ENCODE assay signal across 1 cellular context in the genomic region with DNA sequence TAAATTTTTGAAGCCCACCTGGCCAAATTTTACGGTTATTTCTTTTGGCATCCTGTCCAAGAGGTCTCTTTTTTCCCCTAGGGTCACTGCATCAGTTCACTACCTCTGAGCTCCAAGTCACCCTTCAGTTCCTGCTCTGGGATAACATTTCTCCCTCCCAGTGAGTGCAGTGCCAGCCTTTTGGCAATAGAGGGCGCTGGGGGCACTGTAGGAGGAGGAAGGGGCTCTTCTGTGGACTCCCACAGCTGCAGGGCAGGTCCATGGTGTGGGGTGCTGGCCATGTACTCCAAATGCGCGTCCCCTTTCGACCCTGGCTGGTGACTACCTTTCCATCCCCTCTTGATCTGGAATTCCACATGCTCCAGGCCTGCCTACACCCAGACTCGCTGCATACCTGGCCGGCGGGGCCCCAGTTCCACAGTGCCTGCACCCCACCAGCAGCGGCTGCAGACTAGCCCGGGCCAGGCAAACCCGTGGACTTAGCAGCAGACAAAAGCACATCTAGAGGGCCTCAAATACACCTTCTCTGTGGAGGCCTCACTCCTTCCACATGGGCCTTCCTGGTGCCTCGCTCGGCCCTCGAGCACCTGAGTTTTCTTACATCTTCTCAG.
A peak's percentile ranks its signal among the peaks of the same experiment; 100 is the strongest.
TF ChIP-seq lines count a peak whose summit lies in the region.

No MANE protein-coding gene starts in this region.

TF ChIP-seq in K562, 482 proteins besides CTCF, POLR2A, EP300 and RAD21:
- TF ChIP-seq MAZ (CRISPR knock-in tag; conservative IDR thresholded peaks at IDR 0.05 in 1 of 2, IDR thresholded peaks at IDR 0.05 in 1 of 2) (0 out of 4 replicates have a peak, but pooled peaks of 1 of the 2 experiments have one; percentile 40), KLF16 (IDR thresholded peaks at IDR 0.05) (peak; percentile 18; the same call in 1 of the 2 replicates), SMC3 (conservative IDR thresholded peaks at IDR 0.05; ENCODE audit: insufficient read depth, low read depth, low read length) (peak; percentile 54), RCOR1 (IDR thresholded peaks at IDR 0.05; ENCODE audit: borderline replicate concordance in 1 of 2, low read depth in 2 of 2, low read length in 2 of 2) (0 out of 4 replicates have a peak, but pooled peaks of 1 of the 2 experiments have one; percentile 26)
- TF ChIP-seq, protein P1, sequence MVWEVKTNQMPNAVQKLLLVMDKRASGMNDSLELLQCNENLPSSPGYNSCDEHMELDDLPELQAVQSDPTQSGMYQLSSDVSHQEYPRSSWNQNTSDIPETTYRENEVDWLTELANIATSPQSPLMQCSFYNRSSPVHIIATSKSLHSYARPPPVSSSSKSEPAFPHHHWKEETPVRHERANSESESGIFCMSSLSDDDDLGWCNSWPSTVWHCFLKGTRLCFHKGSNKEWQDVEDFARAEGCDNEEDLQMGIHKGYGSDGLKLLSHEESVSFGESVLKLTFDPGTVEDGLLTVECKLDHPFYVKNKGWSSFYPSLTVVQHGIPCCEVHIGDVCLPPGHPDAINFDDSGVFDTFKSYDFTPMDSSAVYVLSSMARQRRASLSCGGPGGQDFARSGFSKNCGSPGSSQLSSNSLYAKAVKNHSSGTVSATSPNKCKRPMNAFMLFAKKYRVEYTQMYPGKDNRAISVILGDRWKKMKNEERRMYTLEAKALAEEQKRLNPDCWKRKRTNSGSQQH (CRISPR knock-in tag; IDR thresholded peaks at IDR 0.05): no peak
- TF ChIP-seq, protein P2, sequence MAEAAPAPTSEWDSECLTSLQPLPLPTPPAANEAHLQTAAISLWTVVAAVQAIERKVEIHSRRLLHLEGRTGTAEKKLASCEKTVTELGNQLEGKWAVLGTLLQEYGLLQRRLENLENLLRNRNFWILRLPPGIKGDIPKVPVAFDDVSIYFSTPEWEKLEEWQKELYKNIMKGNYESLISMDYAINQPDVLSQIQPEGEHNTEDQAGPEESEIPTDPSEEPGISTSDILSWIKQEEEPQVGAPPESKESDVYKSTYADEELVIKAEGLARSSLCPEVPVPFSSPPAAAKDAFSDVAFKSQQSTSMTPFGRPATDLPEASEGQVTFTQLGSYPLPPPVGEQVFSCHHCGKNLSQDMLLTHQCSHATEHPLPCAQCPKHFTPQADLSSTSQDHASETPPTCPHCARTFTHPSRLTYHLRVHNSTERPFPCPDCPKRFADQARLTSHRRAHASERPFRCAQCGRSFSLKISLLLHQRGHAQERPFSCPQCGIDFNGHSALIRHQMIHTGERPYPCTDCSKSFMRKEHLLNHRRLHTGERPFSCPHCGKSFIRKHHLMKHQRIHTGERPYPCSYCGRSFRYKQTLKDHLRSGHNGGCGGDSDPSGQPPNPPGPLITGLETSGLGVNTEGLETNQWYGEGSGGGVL (CRISPR knock-in tag; IDR thresholded peaks at IDR 0.05): no peak
